In the genomic region with DNA sequence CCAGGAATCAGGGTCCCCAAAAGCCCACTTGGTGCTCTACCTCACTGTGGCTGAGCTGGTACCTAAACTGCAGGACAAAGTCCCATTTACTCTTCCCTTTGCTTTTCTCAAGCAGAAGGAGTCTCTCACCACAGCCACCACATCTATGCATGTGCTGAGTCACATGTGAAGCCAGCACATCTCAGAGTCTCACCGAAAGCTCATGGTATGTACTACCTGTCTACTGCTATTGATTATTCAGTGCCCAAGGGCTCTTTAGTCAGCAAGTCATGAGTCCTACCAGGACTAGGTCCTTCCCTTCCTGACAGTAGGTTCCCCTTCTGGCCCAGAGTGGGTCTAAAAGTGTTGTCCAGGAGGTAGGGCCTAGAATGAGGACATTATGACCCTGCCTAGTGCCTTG, we compare ENCODE assay signal across 26 cellular contexts.
A peak's percentile ranks its signal among the peaks of the same experiment; 100 is the strongest.
DNase-seq lines count a peak whose midpoint lies in the region; ATAC-seq, FAIRE-seq and TF ChIP-seq lines count a peak whose summit lies in the region.
"Had no signal": no experiment of that assay in that cellular context is flagged by ENCODE, and none has a peak within 500 bp of the region (broad histone marks: within the 10 kb centered on the region; RNA-seq: fewer than 3 reads in every experiment).

No MANE protein-coding gene starts in this region.

- no peak overlapping the region for H3K56ac ChIP-seq in H1 (replicated peaks; ENCODE audit: insufficient read length, low read depth, low read length)

- TF ChIP-seq POLR2A in H1 (IDR thresholded peaks at IDR 0.05; ENCODE audit: control extremely low read depth in 1 of 2, low read depth in 2 of 2, low read length in 2 of 2) (no peak), GM12891 (IDR thresholded peaks at IDR 0.05; ENCODE audit: low read depth, low read length) (no peak)

- no peaks in the 10 kb centered on the region for H3K9me3 ChIP-seq in H1 (ENCODE audit: insufficient read depth in 2 of 2, low read depth in 1 of 2, low read length in 1 of 2)
- H3K9me3 ChIP-seq: A549, BE2C had no signal

- H3K18ac ChIP-seq in H1 (ENCODE audit: extremely low read depth, low read length) = no peak overlapping the region

- no peak overlapping the region for H2BK15ac ChIP-seq in H1 (ENCODE audit: low read length)

- H2AFZ ChIP-seq in H1 (ENCODE audit: low read length) = no peak overlapping the region

- CTCF ChIA-PET in H1 (lab: Charles Lee; ENCODE audit: partially characterized antibody) = no interaction called here
- CTCF ChIA-PET in activated CD8-positive, alpha-beta T cell treated with anti-CD3 and anti-CD28 coated beads for 36 hours (lab: Charles Lee) = no interaction called here

- H2BK12ac ChIP-seq in H1 (ENCODE audit: low read depth, low read length) = 0 out of 2 replicates have a peak overlapping the region, but pooled peaks have one; percentile 50

- no peaks in the 10 kb centered on the region; a peak in 1 of 7 replicates for H3K4me1 ChIP-seq in H1 (replicated peaks in 1 of 4; ENCODE audit: control insufficient read depth in 3 of 4, insufficient read depth in 4 of 4, low read length in 3 of 4)
- H3K4me1 ChIP-seq: A549; BE2C; BLaER1 treated with 17β-estradiol and CSF1 and Interleukin-3, amounts not matched to agents 10 nM and 100 nM had no signal

- H3K9ac ChIP-seq in H1 (replicated peaks in 1 of 4; ENCODE audit: extremely low read depth in 1 of 4, low read depth in 3 of 4, low read length in 3 of 4) = no peak overlapping the region
- H3K9ac ChIP-seq: BLaER1 treated with 17β-estradiol and CSF1 and Interleukin-3, amounts not matched to agents 10 nM and 100 nM had no signal

- H4K8ac ChIP-seq in H1 (ENCODE audit: extremely low read depth, insufficient read depth, low read length) = no peak overlapping the region

- H3K36me3 Mint-ChIP-seq in activated CD8-positive, alpha-beta T cell treated with anti-CD3 and anti-CD28 coated beads for 36 hours (ENCODE audit: low read depth) = no peaks in the 10 kb centered on the region
- H3K36me3 Mint-ChIP-seq: CD14-positive monocyte; CD8-positive, alpha-beta memory T cell had no signal

- no peak overlapping the region for H2AK5ac ChIP-seq in H1 (ENCODE audit: low read depth, low read length)

- ATAC-seq in esophagus mucosa = peak; percentile 71
- ATAC-seq in activated CD8-positive, alpha-beta T cell treated with anti-CD3 and anti-CD28 coated beads for 36 hours = no peak
- ATAC-seq: A549 had no signal

- no peak overlapping the region for H3K4me2 ChIP-seq in H1 (ENCODE audit: insufficient read depth in 1 of 2, low read depth in 2 of 2, low read length in 2 of 2)
- H3K4me2 ChIP-seq: A549; BLaER1 treated with 17β-estradiol and CSF1 and Interleukin-3, amounts not matched to agents 10 nM and 100 nM had no signal

- no peak overlapping the region for H3K27ac Mint-ChIP-seq in activated CD8-positive, alpha-beta T cell treated with anti-CD3 and anti-CD28 coated beads for 36 hours
- H3K27ac Mint-ChIP-seq: CD14-positive monocyte; CD4-positive, alpha-beta T cell; CD8-positive, alpha-beta memory T cell had no signal

- no peak overlapping the region for H3K23ac ChIP-seq in H1 (ENCODE audit: insufficient read length)

- intact Hi-C loops in activated CD8-positive, alpha-beta T cell treated with anti-CD3 and anti-CD28 coated beads for 36 hours (cut with micrococcal nuclease) = no loop called here

- DNase-seq in HT1080 (ENCODE audit: low read depth) = peak; percentile 4
- peak; percentile 13 for DNase-seq in OCI-M1 (lab: John Stamatoyannopoulos, UW)
- no peak for DNase-seq in H1 (ENCODE audit: low read depth in 1 of 2, low spot score in 2 of 2)
- no peak for DNase-seq in glomerular visceral epithelial cell (ENCODE audit: extremely low spot score)
- DNase-seq in GM12891 (ENCODE audit: insufficient read length, low spot score) = no peak
- DNase-seq in stimulated activated CD4-positive, alpha-beta T cell treated with anti-CD3 and anti-CD28 coated beads, Interleukin-4, amount 100 ng/mL, for 4 hours = no peak
- no peak for DNase-seq in activated CD8-positive, alpha-beta T cell treated with anti-CD3 and anti-CD28 coated beads for 36 hours
- DNase-seq: 8988T; ACHN; AML-193; BE2C; CD4-positive, alpha-beta T cell; CD8-positive, alpha-beta memory T cell; DMS 273 treated with DMSO at 0.1 percent for 48 hours; DMS79; EL; GF-D8; GOT3; H7; HCEC 1CT had no signal

- H3K79me2 ChIP-seq in H1 (ENCODE audit: control insufficient read depth in 1 of 2, insufficient read depth in 2 of 2, low read length in 2 of 2) = no peaks in the 10 kb centered on the region

- H4K5ac ChIP-seq in H1 (ENCODE audit: insufficient read length, low read depth, low read length) = no peak overlapping the region

- H3K27me3 ChIP-seq in H1 (replicated peaks in 1 of 4; ENCODE audit: control insufficient read depth in 3 of 4, extremely low read depth in 1 of 4, insufficient read depth in 3 of 4, low read length in 3 of 4) = no peaks in the 10 kb centered on the region
- H3K27me3 ChIP-seq: BE2C; BLaER1 treated with 17β-estradiol and CSF1 and Interleukin-3, amounts not matched to agents 10 nM and 100 nM had no signal

- no peak overlapping the region for H2BK120ac ChIP-seq in H1 (replicated peaks; ENCODE audit: low read depth, low read length)

- H3K14ac ChIP-seq in H1 (ENCODE audit: insufficient read length) = no peak overlapping the region

- no peaks in the 10 kb centered on the region for H4K20me1 ChIP-seq in H1 (replicated peaks in 1 of 2; ENCODE audit: control insufficient read depth in 1 of 2, insufficient read depth in 2 of 2, low read length in 2 of 2)
- H4K20me1 ChIP-seq: BLaER1 treated with 17β-estradiol and CSF1 and Interleukin-3, amounts not matched to agents 10 nM and 100 nM had no signal

- H2BK5ac ChIP-seq in H1 (ENCODE audit: low read depth, low read length) = no peak overlapping the region

- no peak overlapping the region for H3K4me3 ChIP-seq in H1 (ENCODE audit: extremely low read depth in 1 of 4, insufficient read depth in 2 of 4, low read depth in 3 of 4, low read length in 4 of 4)
- H3K4me3 ChIP-seq: A549; BLaER1 treated with 17β-estradiol and CSF1 and Interleukin-3, amounts not matched to agents 10 nM and 100 nM had no signal

- H3K27me3 Mint-ChIP-seq in activated CD8-positive, alpha-beta T cell treated with anti-CD3 and anti-CD28 coated beads for 36 hours = no peaks in the 10 kb centered on the region
- H3K27me3 Mint-ChIP-seq: CD4-positive, alpha-beta T cell had no signal

- POLR2A ChIA-PET in H1 (lab: Charles Lee; ENCODE audit: partially characterized antibody) = no interaction called here
- POLR2A ChIA-PET in activated CD8-positive, alpha-beta T cell treated with anti-CD3 and anti-CD28 coated beads for 36 hours (lab: Charles Lee) = no interaction called here

- H4K91ac ChIP-seq in H1 (replicated peaks; ENCODE audit: insufficient read length, low read length) = no peak overlapping the region

- no peak for TF ChIP-seq EP300 in H1 (IDR thresholded peaks at IDR 0.05; ENCODE audit: borderline replicate concordance in 1 of 2, low read depth in 2 of 2, low read length in 2 of 2)

- peaks cover 13% of the 10 kb centered on the region for H3K9me3 Mint-ChIP-seq in activated CD8-positive, alpha-beta T cell treated with anti-CD3 and anti-CD28 coated beads for 36 hours

- FAIRE-seq in H1 (lab: Jason Lieb, UNC) (no peak), GM12891 (lab: Jason Lieb, UNC) (no peak)
- FAIRE-seq: A549, D721Med, GM12892 had no signal

- no peaks in the 10 kb centered on the region for H3K79me1 ChIP-seq in H1 (ENCODE audit: low read depth, low read length)

- TF ChIP-seq CTCF in H1 (IDR thresholded peaks at IDR 0.05; ENCODE audit: control extremely low read depth in 1 of 3, insufficient read depth in 1 of 3, low read depth in 1 of 3, low read length in 3 of 3) = no peak
- TF ChIP-seq CTCF in activated CD8-positive, alpha-beta T cell treated with anti-CD3 and anti-CD28 coated beads for 36 hours (IDR thresholded peaks at IDR 0.05) = no peak

- WGBS in H1 (ENCODE audit: extremely low coverage in 1 of 2, insufficient coverage in 1 of 2, insufficient read length in 1 of 2, insufficient replicate concordance in 2 of 2, low coverage in 1 of 2, low lambda C conversion rate in 2 of 2, missing lambda C conversion rate in 1 of 2), 2 experiments = 100% methylated on average over 1 of the region's 1 CpG; no CpG with 5 or more reads in 1 of the 2 experiments

- no peak overlapping the region for H3K27ac ChIP-seq in H1 (ENCODE audit: low read depth, low read length)
- H3K27ac ChIP-seq: A549; BLaER1 treated with 17β-estradiol and CSF1 and Interleukin-3, amounts not matched to agents 10 nM and 100 nM had no signal

- H2BK20ac ChIP-seq in H1 (ENCODE audit: low read length) = no peak overlapping the region

- TF ChIP-seq RAD21 in H1 (IDR thresholded peaks at IDR 0.05 in 1 of 2, conservative IDR thresholded peaks at IDR 0.05 in 1 of 2; ENCODE audit: low read depth in 2 of 2, low read length in 2 of 2) = no peak

- H3K4me3 Mint-ChIP-seq in activated CD8-positive, alpha-beta T cell treated with anti-CD3 and anti-CD28 coated beads for 36 hours = no peak overlapping the region
- H3K4me3 Mint-ChIP-seq: CD14-positive monocyte; CD4-positive, alpha-beta T cell; CD8-positive, alpha-beta memory T cell had no signal

- H3K23me2 ChIP-seq in H1 (ENCODE audit: low read depth, low read length) = no peaks in the 10 kb centered on the region

- no peaks in the 10 kb centered on the region for H3K4me1 Mint-ChIP-seq in activated CD8-positive, alpha-beta T cell treated with anti-CD3 and anti-CD28 coated beads for 36 hours (ENCODE audit: low read depth)
- H3K4me1 Mint-ChIP-seq: CD14-positive monocyte; CD8-positive, alpha-beta memory T cell had no signal

- no peaks in the 10 kb centered on the region; a peak in 1 of 8 replicates for H3K36me3 ChIP-seq in H1 (ENCODE audit: control insufficient read depth in 2 of 4, insufficient read depth in 4 of 4, low read length in 3 of 4)
- H3K36me3 ChIP-seq: BE2C; BLaER1 treated with 17β-estradiol and CSF1 and Interleukin-3, amounts not matched to agents 10 nM and 100 nM had no signal

- no peak overlapping the region for H3K4ac ChIP-seq in H1 (replicated peaks; ENCODE audit: insufficient read length, low read depth, low read length)

TF ChIP-seq in H1, 55 proteins besides CTCF, POLR2A, EP300 and RAD21 (continues in another document):
- no peak for TF ChIP-seq GTF2F1 (IDR thresholded peaks at IDR 0.05; ENCODE audit: borderline replicate concordance, low read depth, low read length)
- TF ChIP-seq CREB1 (IDR thresholded peaks at IDR 0.05) = no peak
- TF ChIP-seq RFX5 (IDR thresholded peaks at IDR 0.05; ENCODE audit: borderline replicate concordance, low read depth, low read length) = no peak
- no peak for TF ChIP-seq CHD1 (IDR thresholded peaks at IDR 0.05; ENCODE audit: low read depth, low read length)
- TF ChIP-seq SAP30 (IDR thresholded peaks at IDR 0.05; ENCODE audit: insufficient read depth, insufficient replicate concordance, low read length) = no peak

TF ChIP-seq in GM12891, 5 proteins besides CTCF, POLR2A, EP300 and RAD21:
- TF ChIP-seq PAX5 (IDR thresholded peaks at IDR 0.05; ENCODE audit: insufficient read depth, low read length, severe bottlenecking) = no peak
- TF ChIP-seq SPI1 (IDR thresholded peaks at IDR 0.05; ENCODE audit: low read depth, low read length) = no peak
- no peak for TF ChIP-seq POU2F2 (IDR thresholded peaks at IDR 0.05; ENCODE audit: low read depth, low read length)
- no peak for TF ChIP-seq POLR2AphosphoS5 (IDR thresholded peaks at IDR 0.05; ENCODE audit: low read depth, low read length)
- TF ChIP-seq TAF1 (IDR thresholded peaks at IDR 0.05; ENCODE audit: low read depth, low read length) = no peak

Comparison
In these comparisons a context has a peak if more than half of its experiments do, and no peak if none do; other contexts are left out.
1. DNase-seq: peak in HT1080 (single experiment) and OCI-M1 (single experiment); none in H1 (0 of 2), glomerular visceral epithelial cell (single experiment), GM12891 (single experiment), stimulated activated CD4-positive, alpha-beta T cell treated with anti-CD3 and anti-CD28 coated beads, Interleukin-4, amount 100 ng/mL, for 4 hours (0 of 2) and activated CD8-positive, alpha-beta T cell treated with anti-CD3 and anti-CD28 coated beads for 36 hours (single experiment).